8 cellular contexts compared by ENCODE assay signal in the genomic region with DNA sequence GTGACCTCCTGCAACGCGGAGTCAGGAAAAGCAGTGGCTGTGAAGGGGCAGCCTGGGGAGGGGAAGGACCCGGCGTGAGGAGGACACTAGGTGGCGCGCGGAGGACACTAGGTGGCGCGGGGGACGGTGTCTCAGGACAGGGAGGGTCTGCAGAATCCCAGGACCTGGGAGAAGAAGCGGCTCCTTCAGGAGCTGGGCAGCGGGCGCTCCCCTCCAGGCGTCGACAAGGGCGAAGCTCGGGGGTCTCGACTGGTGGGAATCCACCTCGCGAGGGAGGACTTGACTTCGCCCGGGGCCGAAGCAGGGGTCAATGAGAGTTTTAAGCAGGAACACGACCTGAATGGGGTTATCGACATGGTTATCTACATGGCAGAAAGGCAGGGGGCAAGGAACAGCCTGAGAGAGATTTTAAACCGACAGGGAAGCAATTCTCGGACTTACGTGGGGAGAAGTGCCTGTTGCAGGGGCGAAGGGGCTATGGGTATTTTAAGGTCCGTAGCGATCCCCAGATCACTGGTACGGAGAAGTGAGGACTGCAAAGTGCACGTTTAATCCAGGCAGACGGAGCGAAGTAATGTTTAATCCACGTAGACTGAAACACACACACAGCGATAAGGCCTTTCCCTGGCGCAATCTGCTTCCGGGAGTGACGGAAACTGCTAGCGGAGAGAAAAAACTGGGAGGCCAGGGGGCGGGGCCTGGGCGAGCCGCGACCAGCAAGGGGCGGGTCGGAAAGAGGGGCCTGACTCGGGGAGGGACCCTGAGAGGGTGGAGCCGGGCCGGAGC. TPM values are rescaled to one million over a fixed set of nuclear protein-coding genes. Genes with fewer than 3 reads are reported as not detected.
DNase-seq lines count a peak whose midpoint lies in the region; ATAC-seq lines count a peak whose summit lies in the region.

ZNF616 (minus strand) TSS at position 648 of the 786 bp plus-strand sequence. CDS start 9,426 bp downstream, outside the sequence.

- H3K9me3 ChIP-seq in NT2/D1 (ENCODE audit: insufficient read depth, low read length) (peaks cover 21% of the 10 kb centered on the region; the same call in 1 of the 2 replicates), endocrine pancreas (ENCODE audit: control insufficient read depth, low read length) (no peaks in the 10 kb centered on the region)

- H3K9ac ChIP-seq in NT2/D1 (ENCODE audit: insufficient read length, low read depth) (peak within 1 kb of the TSS; percentile 83), endocrine pancreas (ENCODE audit: control insufficient read depth, insufficient read depth, low read length) (peak within 1 kb of the TSS; percentile 90)

- no peaks in the 10 kb centered on the region for H3K4me1 ChIP-seq in NT2/D1 (ENCODE audit: insufficient read depth, insufficient read length)
- no peaks in the 10 kb centered on the region for H3K4me1 ChIP-seq in endocrine pancreas (ENCODE audit: control insufficient read depth, insufficient read depth, low read length)

- H3K4me3 ChIP-seq in NT2/D1 (ENCODE audit: insufficient read length, low read depth) (peak within 1 kb of the TSS; percentile 54), endocrine pancreas (ENCODE audit: control insufficient read depth, insufficient read depth, low read length) (peak within 1 kb of the TSS; percentile 91)

- DNase-seq in Caki2 (ENCODE audit: low read depth), result peak; percentile 92
- DNase-seq in HUDEP-2 (lab: John Stamatoyannopoulos, UW; ENCODE audit: unreplicated experiment in 76 of 76), result peak; percentile 45 to 99 (median 98)
- peak; percentile 83 for DNase-seq in NT2/D1 (ENCODE audit: low read depth, low spot score)
- peak; percentile 88 for DNase-seq in activated CD8-positive, alpha-beta memory T cell treated with anti-CD3 and anti-CD28 coated beads, Interleukin-2, amount 50 U/mL, for 1 hour (ENCODE audit: extremely low read depth)
- DNase-seq in mesenteric fat pad (ENCODE audit: low spot score), result peak; percentile 99
- DNase-seq in stimulated activated CD8-positive, alpha-beta memory T cell treated with anti-CD3 and anti-CD28 coated beads, Interleukin-15, amount 100 ng/mL, for 1 hour (ENCODE audit: low read depth), result peak; percentile 95

- in situ Hi-C loops in Caki2 (cut with HindIII; ENCODE audit: low pct_unique_long_range_greater_than_20kb, low sequenced_read_pairs), result no loop called here

- ATAC-seq in GM21360 (IDR thresholded peaks at IDR 0.05; ENCODE audit: unreplicated experiment), result peak; percentile 92

- H3K27me3 ChIP-seq in NT2/D1 (ENCODE audit: insufficient read depth, insufficient read length) (no peaks in the 10 kb centered on the region), endocrine pancreas (ENCODE audit: control insufficient read depth, insufficient read depth, low read length) (no peaks in the 10 kb centered on the region)

- H3K36me3 ChIP-seq in NT2/D1 (ENCODE audit: insufficient read depth, insufficient read length, low read length), result peaks cover 25% of the 10 kb centered on the region
- H3K36me3 ChIP-seq in endocrine pancreas (ENCODE audit: control insufficient read depth, insufficient read depth, low read length), result no peaks in the 10 kb centered on the region

RNA-seq across cellular contexts. Expression of gene ZNF616, which starts in this region (rescaled TPM):
- 2.3 and 20.2 TPM in 2 replicates for total RNA-seq in Caki2 (2014; rRNA removed; shearing (Covaris generic); ENCODE audit: low replicate concordance)
- total RNA-seq in mesenteric fat pad, result 7.2 TPM

Comparison
In these comparisons a context has a peak if more than half of its experiments do, and no peak if none do; other contexts are left out.
1. Peak in every context shown above with its lines: DNase-seq, ATAC-seq and H3K4me3 ChIP-seq.